In the genomic region with DNA sequence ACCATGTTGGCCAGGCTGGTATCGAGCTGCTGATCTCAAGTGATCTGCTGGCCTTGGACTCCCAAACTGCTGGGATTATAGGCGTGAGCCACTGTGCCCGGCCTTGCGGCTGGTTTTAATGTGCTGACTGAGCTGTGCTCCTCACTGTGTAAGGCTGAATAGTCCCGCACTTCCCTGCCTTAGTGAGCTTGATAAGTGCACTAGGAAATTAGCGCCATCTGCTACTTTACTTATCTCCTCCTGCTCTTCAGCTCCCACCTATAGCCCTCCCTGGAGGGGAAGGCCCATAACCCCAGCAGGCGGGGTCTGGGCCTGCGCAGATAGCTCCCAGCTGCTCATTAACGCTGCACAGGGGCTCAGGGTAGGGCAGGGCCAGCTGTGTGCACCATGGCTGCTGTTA, we compare ENCODE assay signal across 14 cellular contexts. TPM values are rescaled to one million over a fixed set of nuclear protein-coding genes. Genes with fewer than 3 reads are reported as not detected.
DNase-seq lines count a peak whose midpoint lies in the region; FAIRE-seq and TF ChIP-seq lines count a peak whose summit lies in the region.
"Had no signal": no experiment of that assay in that cellular context is flagged by ENCODE, and none has a peak within 500 bp of the region (broad histone marks: within the 10 kb centered on the region; RNA-seq: fewer than 3 reads in every experiment).

No MANE protein-coding gene starts in this region.

- no peak overlapping the region for H2AFZ ChIP-seq in hepatocyte

- no peak for DNase-seq in MCF 10A (ENCODE audit: unreplicated experiment)
- DNase-seq in breast epithelium (ENCODE audit: low spot score in 2 of 2) = no peak
- DNase-seq in SHP77 (lab: John Stamatoyannopoulos, UW) = peak; percentile 34 to 49
- no peak for DNase-seq in hepatocyte (ENCODE audit: low spot score)
- DNase-seq in urothelium cell line (ENCODE audit: low spot score) = peak; percentile 6
- no peak for DNase-seq in caudate nucleus (lab: John Stamatoyannopoulos, UW)
- DNase-seq in cerebellar nuclear complex (lab: John Stamatoyannopoulos, UW) = no peak
- DNase-seq in NOMO-1 treated with DMSO at 0.1 percent for 48 hours (lab: John Stamatoyannopoulos, UW; ENCODE audit: unreplicated experiment) = no peak
- DNase-seq: activated CD4-positive, alpha-beta T cell treated with anti-CD3 and anti-CD28 coated beads, Interleukin-2, amount 50 U/mL, for 48 hours; dorsolateral prefrontal cortex; NCI-H345 had no signal

- H3K36me3 ChIP-seq in breast epithelium (no peaks in the 10 kb centered on the region), hepatocyte (replicated peaks; ENCODE audit: insufficient read depth, low read depth) (no peaks in the 10 kb centered on the region)

- no peaks in the 10 kb centered on the region for H3K27me3 ChIP-seq in breast epithelium
- H3K27me3 ChIP-seq in hepatocyte = no peaks in the 10 kb centered on the region

- no peak for FAIRE-seq in urothelium cell line (lab: Jason Lieb, UNC)

- no peaks in the 10 kb centered on the region for H3K27me3 Mint-ChIP-seq in MCF 10A (ENCODE audit: insufficient read depth, unreplicated experiment)
- H3K27me3 Mint-ChIP-seq: activated naive CD8-positive, alpha-beta T cell had no signal

- H3K4me3 ChIP-seq in breast epithelium = no peak overlapping the region
- no peak overlapping the region for H3K4me3 ChIP-seq in hepatocyte
- H3K4me3 ChIP-seq: dorsolateral prefrontal cortex, skin epidermis had no signal

- POLR2A ChIA-PET in MCF 10A (lab: Yijun Ruan, JAX) = interaction anchor here (0.6 to 2.1 kb wide), 15 partner anchors 10 to 978 kb away, joined by 3 to 23 read pairs (median 5); partner anchors contain the start of gene CLMP

- H3K4me2 ChIP-seq in hepatocyte = no peak overlapping the region

- H3K4me1 ChIP-seq in breast epithelium (no peaks in the 10 kb centered on the region), hepatocyte (ENCODE audit: insufficient read depth) (peaks cover 7% of the 10 kb centered on the region)

- intact Hi-C loops in MCF 10A (cut with micrococcal nuclease) (loop anchor here (2.0 kb wide), 1 partner anchor 27 kb away; no protein-coding TSS in a partner anchor), breast epithelium (cut with DNase I; ENCODE audit: low total_unique reads) (no loop called here)

- 60% methylated on average over 9 of the region's 9 CpGs for WGBS in hepatocyte (ENCODE audit: low lambda C conversion rate, missing lambda C conversion rate)

- peaks cover 6% of the 10 kb centered on the region for H3K79me2 ChIP-seq in hepatocyte

- H4K20me1 ChIP-seq in hepatocyte (ENCODE audit: insufficient read depth, poor library complexity, severe bottlenecking) = no peaks in the 10 kb centered on the region

- H3K9me3 Mint-ChIP-seq in MCF 10A (ENCODE audit: unreplicated experiment) = no peaks in the 10 kb centered on the region
- H3K9me3 Mint-ChIP-seq: IgD-negative memory B cell had no signal

- no peaks in the 10 kb centered on the region for H3K9me2 ChIP-seq in hepatocyte (replicated peaks; ENCODE audit: insufficient read depth)

- no peaks in the 10 kb centered on the region for H3K9me3 ChIP-seq in breast epithelium
- H3K9me3 ChIP-seq in hepatocyte (ENCODE audit: low read depth) = no peaks in the 10 kb centered on the region

- TF ChIP-seq POLR2A in breast epithelium (IDR thresholded peaks at IDR 0.05) = no peak

- H3K4me3 Mint-ChIP-seq in MCF 10A (ENCODE audit: unreplicated experiment) = peak overlapping the region; percentile 57
- H3K4me3 Mint-ChIP-seq: activated naive CD8-positive, alpha-beta T cell; IgD-negative memory B cell had no signal

- H3K27ac ChIP-seq in breast epithelium (no peak overlapping the region), hepatocyte (peak overlapping the region; percentile 36), caudate nucleus (ENCODE audit: low read depth, low read length) (no peak overlapping the region)
- H3K27ac ChIP-seq: dorsolateral prefrontal cortex, skin epidermis had no signal

- BruUV-seq in MCF 10A (replicated peaks; lab: Mats Ljungman, UMichigan) = no TSS peak

- CTCF ChIA-PET in MCF 10A (lab: Yijun Ruan, JAX) = interaction anchor here (0.6 to 3.4 kb wide), 9 partner anchors 8 to 123 kb away, joined by 3 to 12 read pairs (median 5); no protein-coding TSS in a partner anchor

- TF ChIP-seq CTCF in MCF 10A (IDR thresholded peaks at IDR 0.05; ENCODE audit: unreplicated experiment) (no peak), breast epithelium (IDR thresholded peaks at IDR 0.05) (no peak), hepatocyte (IDR thresholded peaks at IDR 0.05; ENCODE audit: poor library complexity) (no peak)

- no peaks in the 10 kb centered on the region for H3K36me3 Mint-ChIP-seq in MCF 10A (ENCODE audit: insufficient read depth, unreplicated experiment)
- H3K36me3 Mint-ChIP-seq: activated naive CD8-positive, alpha-beta T cell had no signal

- H3K4me1 Mint-ChIP-seq in MCF 10A (ENCODE audit: insufficient read depth, unreplicated experiment) = peaks cover 30% of the 10 kb centered on the region
- H3K4me1 Mint-ChIP-seq: IgD-negative memory B cell had no signal

- H3K27ac Mint-ChIP-seq in MCF 10A (ENCODE audit: low read depth, unreplicated experiment) = peak overlapping the region; percentile 72
- H3K27ac Mint-ChIP-seq: activated naive CD8-positive, alpha-beta T cell; IgD-negative memory B cell had no signal

RNA-seq across cellular contexts. Expression of gene CLMP, which starts 49.4 kb away (rescaled TPM):
- total RNA-seq in MCF 10A (2022) (86.1 and 91.9 TPM in 2 replicates), breast epithelium (100 to 1,000 TPM in 1 of 3 donors, 10 to 100 TPM in 2; 70.8 to 241 (median 82.9) TPM), hepatocyte (59.4 and 75.1 TPM in 2 replicates)
- polyA plus RNA-seq in hepatocyte = 23.3 and 27.1 TPM in 2 replicates

Comparison
In these comparisons a context has a peak if more than half of its experiments do, and no peak if none do; other contexts are left out.
1. DNase-seq: peak in SHP77 (2 of 2) and urothelium cell line (single experiment); none in MCF 10A (single experiment), breast epithelium (0 of 2), hepatocyte (single experiment), caudate nucleus (0 of 61), cerebellar nuclear complex (0 of 2) and NOMO-1 treated with DMSO at 0.1 percent for 48 hours (single experiment).